In genomic region chr14:99822166-99822527, GRCh38 we compare ENCODE assay signal across 14 cellular contexts. TPM values are rescaled to one million over a fixed set of nuclear protein-coding genes. Genes with fewer than 3 reads are reported as not detected.
A peak's percentile ranks its signal among the peaks of the same experiment; 100 is the strongest.
DNase-seq lines count a peak whose midpoint lies in the region; ATAC-seq and TF ChIP-seq lines count a peak whose summit lies in the region.
"Had no signal": no experiment of that assay in that cellular context is flagged by ENCODE, and none has a peak within 500 bp of the region (broad histone marks: within the 10 kb centered on the region; RNA-seq: fewer than 3 reads in every experiment).

No MANE protein-coding gene starts in this region.

- H3K4me1 ChIP-seq in foreskin keratinocyte (no peaks in the 10 kb centered on the region), right cardiac atrium (ENCODE audit: control insufficient read depth, insufficient read depth, low read length) (peaks cover 7% of the 10 kb centered on the region), vagina (peaks cover 10% of the 10 kb centered on the region)

- peak overlapping the region in 1 of 2 donors; percentile 62 for H3K27ac Mint-ChIP-seq in stimulated activated naive CD8-positive, alpha-beta T cell treated with anti-CD3 and anti-CD28 coated beads, Interleukin-15, amount 100 ng/mL, for 72 hours
- H3K27ac Mint-ChIP-seq in brain: peak overlapping the region; percentile 33 to 98 (median 71)
- no peak overlapping the region for H3K27ac Mint-ChIP-seq in activated T-helper 1 cell treated with anti-CD3 and anti-CD28 coated beads, Interleukin-12 subunit alpha, Interleukin-12 subunit beta, Interleukin-2, Interleukin-4 antibody, amounts not matched to agents 30 ng/mL and 10 ng/mL and 1 ng/mL, durations not matched to agents 14 hours and 24 hours and 36 hours
- H3K27ac Mint-ChIP-seq: CD4-positive, alpha-beta T cell had no signal

- H3K9me3 ChIP-seq in right cardiac atrium (ENCODE audit: control insufficient read depth, low read length) (no peaks in the 10 kb centered on the region), vagina (no peaks in the 10 kb centered on the region)
- H3K9me3 ChIP-seq: MG63 had no signal

- 59% methylated on average over 1 of the region's 1 CpG for WGBS in right cardiac atrium

- no peak for TF ChIP-seq POLR2A in vagina (IDR thresholded peaks at IDR 0.05)

- no peaks in the 10 kb centered on the region for H3K36me3 ChIP-seq in vagina
- H3K36me3 ChIP-seq: MG63 had no signal

- peaks cover 76% of the 10 kb centered on the region for H3K27me3 Mint-ChIP-seq in stimulated activated naive CD8-positive, alpha-beta T cell treated with anti-CD3 and anti-CD28 coated beads, Interleukin-15, amount 100 ng/mL, for 72 hours
- peaks cover 7% of the 10 kb centered on the region for H3K27me3 Mint-ChIP-seq in brain
- peaks cover 22% of the 10 kb centered on the region for H3K27me3 Mint-ChIP-seq in activated T-helper 1 cell treated with anti-CD3 and anti-CD28 coated beads, Interleukin-12 subunit alpha, Interleukin-12 subunit beta, Interleukin-2, Interleukin-4 antibody, amounts not matched to agents 30 ng/mL and 10 ng/mL and 1 ng/mL, durations not matched to agents 14 hours and 24 hours and 36 hours (ENCODE audit: insufficient read depth)

- intact Hi-C loops in right cardiac atrium (cut with DNase I): no loop called here
- intact Hi-C loops in vagina (cut with DNase I): no loop called here
- intact Hi-C loops in activated T-helper 1 cell treated with anti-CD3 and anti-CD28 coated beads, Interleukin-12 subunit alpha, Interleukin-12 subunit beta, Interleukin-2, Interleukin-4 antibody, amounts not matched to agents 30 ng/mL and 10 ng/mL and 1 ng/mL, durations not matched to agents 14 hours and 24 hours and 36 hours (cut with micrococcal nuclease): no loop called here

- no peak for TF ChIP-seq CTCF in brain (conservative IDR thresholded peaks at IDR 0.05)
- no peak for TF ChIP-seq CTCF in foreskin keratinocyte (conservative IDR thresholded peaks at IDR 0.05)
- no peak for TF ChIP-seq CTCF in vagina (IDR thresholded peaks at IDR 0.05)

- H3K9me3 Mint-ChIP-seq in stimulated activated naive CD8-positive, alpha-beta T cell treated with anti-CD3 and anti-CD28 coated beads, Interleukin-15, amount 100 ng/mL, for 72 hours: no peaks in the 10 kb centered on the region
- peaks cover 0 to 4% (median 0%) of the 10 kb centered on the region in 5 experiments for H3K9me3 Mint-ChIP-seq in brain
- no peaks in the 10 kb centered on the region for H3K9me3 Mint-ChIP-seq in activated T-helper 1 cell treated with anti-CD3 and anti-CD28 coated beads, Interleukin-12 subunit alpha, Interleukin-12 subunit beta, Interleukin-2, Interleukin-4 antibody, amounts not matched to agents 30 ng/mL and 10 ng/mL and 1 ng/mL, durations not matched to agents 14 hours and 24 hours and 36 hours
- H3K9me3 Mint-ChIP-seq: CD4-positive, alpha-beta T cell had no signal

- H3K27me3 ChIP-seq in foreskin keratinocyte: peaks cover 95% of the 10 kb centered on the region
- no peaks in the 10 kb centered on the region for H3K27me3 ChIP-seq in right cardiac atrium (ENCODE audit: control insufficient read depth, insufficient read depth)
- no peaks in the 10 kb centered on the region for H3K27me3 ChIP-seq in vagina
- H3K27me3 ChIP-seq: MG63 had no signal

- peak; percentile 71 for ATAC-seq in stimulated activated naive CD8-positive, alpha-beta T cell treated with anti-CD3 and anti-CD28 coated beads, Interleukin-15, amount 100 ng/mL, for 72 hours
- ATAC-seq in stimulated activated naive CD8-positive, alpha-beta T cell treated with anti-CD3 and anti-CD28 coated beads, Interleukin-15, Interleukin-2, amounts not matched to agents 100 U/mL and 50 U/mL, for 24 hours: no peak
- ATAC-seq in foreskin keratinocyte (peak; percentile 36), right cardiac atrium (no peak)

- H3K4me3 ChIP-seq in right cardiac atrium (ENCODE audit: low read length): no peak overlapping the region
- no peak overlapping the region for H3K4me3 ChIP-seq in vagina
- H3K4me3 ChIP-seq: MG63 had no signal

- peaks cover 17% of the 10 kb centered on the region for H3K36me3 Mint-ChIP-seq in brain
- no peaks in the 10 kb centered on the region for H3K36me3 Mint-ChIP-seq in activated T-helper 1 cell treated with anti-CD3 and anti-CD28 coated beads, Interleukin-12 subunit alpha, Interleukin-12 subunit beta, Interleukin-2, Interleukin-4 antibody, amounts not matched to agents 30 ng/mL and 10 ng/mL and 1 ng/mL, durations not matched to agents 14 hours and 24 hours and 36 hours (ENCODE audit: low read depth)

- no peak for DNase-seq in stimulated activated naive CD8-positive, alpha-beta T cell treated with anti-CD3 and anti-CD28 coated beads, Interleukin-15, amount 100 ng/mL, for 72 hours
- no peak for DNase-seq in stimulated activated naive CD8-positive, alpha-beta T cell treated with anti-CD3 and anti-CD28 coated beads, Interleukin-15, Interleukin-2, amounts not matched to agents 100 U/mL and 50 U/mL, for 24 hours
- DNase-seq in foreskin keratinocyte: no peak
- no peak for DNase-seq in right cardiac atrium
- no peak for DNase-seq in vagina (ENCODE audit: extremely low spot score in 2 of 2)
- no peak for DNase-seq in activated T-helper 1 cell treated with anti-CD3 and anti-CD28 coated beads, Interleukin-12 subunit alpha, Interleukin-12 subunit beta, Interleukin-2, Interleukin-4 antibody, amounts not matched to agents 30 ng/mL and 10 ng/mL and 1 ng/mL, durations not matched to agents 14 hours and 24 hours and 36 hours (ENCODE audit: low spot score)
- DNase-seq: CD4-positive, alpha-beta T cell; GDM1; GOT3; MG63; NCI-H1105; NCI-H2171 had no signal

- H3K4me3 Mint-ChIP-seq in stimulated activated naive CD8-positive, alpha-beta T cell treated with anti-CD3 and anti-CD28 coated beads, Interleukin-15, amount 100 ng/mL, for 72 hours: no peak overlapping the region
- H3K4me3 Mint-ChIP-seq in brain: peak overlapping the region in 3 of 5 experiments; percentile 1 to 71 (median 63)
- no peak overlapping the region for H3K4me3 Mint-ChIP-seq in activated T-helper 1 cell treated with anti-CD3 and anti-CD28 coated beads, Interleukin-12 subunit alpha, Interleukin-12 subunit beta, Interleukin-2, Interleukin-4 antibody, amounts not matched to agents 30 ng/mL and 10 ng/mL and 1 ng/mL, durations not matched to agents 14 hours and 24 hours and 36 hours
- H3K4me3 Mint-ChIP-seq: CD4-positive, alpha-beta T cell had no signal

- H3K4me1 Mint-ChIP-seq in stimulated activated naive CD8-positive, alpha-beta T cell treated with anti-CD3 and anti-CD28 coated beads, Interleukin-15, amount 100 ng/mL, for 72 hours: peaks cover 30% of the 10 kb centered on the region
- H3K4me1 Mint-ChIP-seq in brain: peaks cover 34% of the 10 kb centered on the region
- peaks cover 16% of the 10 kb centered on the region for H3K4me1 Mint-ChIP-seq in activated T-helper 1 cell treated with anti-CD3 and anti-CD28 coated beads, Interleukin-12 subunit alpha, Interleukin-12 subunit beta, Interleukin-2, Interleukin-4 antibody, amounts not matched to agents 30 ng/mL and 10 ng/mL and 1 ng/mL, durations not matched to agents 14 hours and 24 hours and 36 hours (ENCODE audit: low read depth)

- H3K27ac ChIP-seq in foreskin keratinocyte (no peak overlapping the region), right cardiac atrium (ENCODE audit: low read length) (no peak overlapping the region), vagina (no peak overlapping the region)
- H3K27ac ChIP-seq: HL-60 had no signal

RNA-seq across cellular contexts. Expression of gene EML1, which starts 28.9 kb away (rescaled TPM):
- polyA plus RNA-seq in brain (ENCODE audit: insufficient read depth, low read depth, low replicate concordance) (13.4 TPM), foreskin keratinocyte (1.1 and 2.2 TPM in 2 replicates), right cardiac atrium (11.2 TPM)
- total RNA-seq in foreskin keratinocyte (3.7 and 7.4 TPM in 2 replicates), right cardiac atrium (10 to 100 TPM; 32.5 to 39.1 (median 34.8) TPM), vagina (32.7 TPM)
- total RNA-seq in activated T-helper 1 cell treated with anti-CD3 and anti-CD28 coated beads, Interleukin-12 subunit alpha, Interleukin-12 subunit beta, Interleukin-2, Interleukin-4 antibody, amounts not matched to agents 30 ng/mL and 10 ng/mL and 1 ng/mL, durations not matched to agents 14 hours and 24 hours and 36 hours: 0.76 and 0.91 TPM in 2 replicates

Comparison
In these comparisons a context has a peak if more than half of its experiments do, and no peak if none do; other contexts are left out.
1. ATAC-seq: peak in stimulated activated naive CD8-positive, alpha-beta T cell treated with anti-CD3 and anti-CD28 coated beads, Interleukin-15, amount 100 ng/mL, for 72 hours (single experiment) and foreskin keratinocyte (single experiment); none in stimulated activated naive CD8-positive, alpha-beta T cell treated with anti-CD3 and anti-CD28 coated beads, Interleukin-15, Interleukin-2, amounts not matched to agents 100 U/mL and 50 U/mL, for 24 hours (single experiment) and right cardiac atrium (0 of 2).
2. H3K4me3 Mint-ChIP-seq: peak in brain (3 of 5); none in stimulated activated naive CD8-positive, alpha-beta T cell treated with anti-CD3 and anti-CD28 coated beads, Interleukin-15, amount 100 ng/mL, for 72 hours (0 of 2) and activated T-helper 1 cell treated with anti-CD3 and anti-CD28 coated beads, Interleukin-12 subunit alpha, Interleukin-12 subunit beta, Interleukin-2, Interleukin-4 antibody, amounts not matched to agents 30 ng/mL and 10 ng/mL and 1 ng/mL, durations not matched to agents 14 hours and 24 hours and 36 hours (single experiment).